Comparison of ENCODE assay signal across 1 cellular context in the genomic region with DNA sequence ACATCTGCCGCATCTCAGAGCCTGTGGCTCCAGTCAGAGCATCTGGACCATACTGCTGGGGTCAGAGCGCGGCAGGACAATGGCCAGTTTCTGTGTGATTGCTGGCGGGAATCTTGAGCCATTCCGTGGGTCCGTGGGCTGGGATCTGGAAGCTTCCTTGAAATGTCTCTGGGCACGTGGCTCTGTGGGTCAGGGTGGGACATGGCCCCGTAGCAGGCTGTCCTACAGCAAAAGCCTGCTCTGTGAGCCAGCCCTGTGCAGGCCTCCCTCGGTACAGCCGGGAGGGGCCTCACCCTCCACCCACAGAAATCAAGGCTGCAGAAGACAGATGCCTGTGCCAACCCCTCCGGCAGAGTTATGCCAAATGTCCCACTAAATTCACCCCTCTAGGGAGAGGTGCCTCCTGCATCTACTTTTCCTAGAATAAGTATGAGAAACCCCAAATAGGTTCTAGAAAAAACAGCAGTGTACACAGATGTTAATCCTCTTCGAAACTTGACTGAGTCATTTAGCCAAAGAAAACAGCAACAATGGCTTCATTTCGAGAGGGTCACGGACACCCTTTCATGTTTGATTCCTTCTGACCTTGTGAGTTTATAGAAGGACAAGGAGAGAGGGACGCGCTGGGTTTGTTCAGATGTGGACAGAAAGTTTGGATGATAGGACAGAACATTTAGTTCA.
TF ChIP-seq lines count a peak whose summit lies in the region.

No MANE protein-coding gene starts in this region.

TF ChIP-seq in HepG2, 621 proteins besides CTCF, POLR2A, EP300 and RAD21 (continued from another document and continues in another):
- TF ChIP-seq NCOA2 (CRISPR knock-in tag; IDR thresholded peaks at IDR 0.05): peak; percentile 90
- no peak for TF ChIP-seq FOXA1 (IDR thresholded peaks at IDR 0.05)
- peak; percentile 67 for TF ChIP-seq FOXA1 (CRISPR knock-in tag; IDR thresholded peaks at IDR 0.05)
- no peak for TF ChIP-seq ZNF431 (CRISPR knock-in tag; IDR thresholded peaks at IDR 0.05; ENCODE audit: borderline replicate concordance, low read depth)
- TF ChIP-seq HNRNPH1 (optimal IDR thresholded peaks at IDR 0.05; ENCODE audit: low read depth, low read length): no peak
- peak; percentile 43; the same call in 1 of the 2 replicates for TF ChIP-seq IRF2 (CRISPR knock-in tag; IDR thresholded peaks at IDR 0.05)
- TF ChIP-seq, protein P1, sequence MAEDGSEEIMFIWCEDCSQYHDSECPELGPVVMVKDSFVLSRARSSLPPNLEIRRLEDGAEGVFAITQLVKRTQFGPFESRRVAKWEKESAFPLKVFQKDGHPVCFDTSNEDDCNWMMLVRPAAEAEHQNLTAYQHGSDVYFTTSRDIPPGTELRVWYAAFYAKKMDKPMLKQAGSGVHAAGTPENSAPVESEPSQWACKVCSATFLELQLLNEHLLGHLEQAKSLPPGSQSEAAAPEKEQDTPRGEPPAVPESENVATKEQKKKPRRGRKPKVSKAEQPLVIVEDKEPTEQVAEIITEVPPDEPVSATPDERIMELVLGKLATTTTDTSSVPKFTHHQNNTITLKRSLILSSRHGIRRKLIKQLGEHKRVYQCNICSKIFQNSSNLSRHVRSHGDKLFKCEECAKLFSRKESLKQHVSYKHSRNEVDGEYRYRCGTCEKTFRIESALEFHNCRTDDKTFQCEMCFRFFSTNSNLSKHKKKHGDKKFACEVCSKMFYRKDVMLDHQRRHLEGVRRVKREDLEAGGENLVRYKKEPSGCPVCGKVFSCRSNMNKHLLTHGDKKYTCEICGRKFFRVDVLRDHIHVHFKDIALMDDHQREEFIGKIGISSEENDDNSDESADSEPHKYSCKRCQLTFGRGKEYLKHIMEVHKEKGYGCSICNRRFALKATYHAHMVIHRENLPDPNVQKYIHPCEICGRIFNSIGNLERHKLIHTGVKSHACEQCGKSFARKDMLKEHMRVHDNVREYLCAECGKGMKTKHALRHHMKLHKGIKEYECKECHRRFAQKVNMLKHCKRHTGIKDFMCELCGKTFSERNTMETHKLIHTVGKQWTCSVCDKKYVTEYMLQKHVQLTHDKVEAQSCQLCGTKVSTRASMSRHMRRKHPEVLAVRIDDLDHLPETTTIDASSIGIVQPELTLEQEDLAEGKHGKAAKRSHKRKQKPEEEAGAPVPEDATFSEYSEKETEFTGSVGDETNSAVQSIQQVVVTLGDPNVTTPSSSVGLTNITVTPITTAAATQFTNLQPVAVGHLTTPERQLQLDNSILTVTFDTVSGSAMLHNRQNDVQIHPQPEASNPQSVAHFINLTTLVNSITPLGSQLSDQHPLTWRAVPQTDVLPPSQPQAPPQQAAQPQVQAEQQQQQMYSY (CRISPR knock-in tag; IDR thresholded peaks at IDR 0.05): no peak
- no peak for TF ChIP-seq ZNF101 (CRISPR knock-in tag; IDR thresholded peaks at IDR 0.05; ENCODE audit: borderline replicate concordance, low read depth)
- TF ChIP-seq, protein P2, sequence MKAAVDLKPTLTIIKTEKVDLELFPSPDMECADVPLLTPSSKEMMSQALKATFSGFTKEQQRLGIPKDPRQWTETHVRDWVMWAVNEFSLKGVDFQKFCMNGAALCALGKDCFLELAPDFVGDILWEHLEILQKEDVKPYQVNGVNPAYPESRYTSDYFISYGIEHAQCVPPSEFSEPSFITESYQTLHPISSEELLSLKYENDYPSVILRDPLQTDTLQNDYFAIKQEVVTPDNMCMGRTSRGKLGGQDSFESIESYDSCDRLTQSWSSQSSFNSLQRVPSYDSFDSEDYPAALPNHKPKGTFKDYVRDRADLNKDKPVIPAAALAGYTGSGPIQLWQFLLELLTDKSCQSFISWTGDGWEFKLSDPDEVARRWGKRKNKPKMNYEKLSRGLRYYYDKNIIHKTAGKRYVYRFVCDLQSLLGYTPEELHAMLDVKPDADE (CRISPR knock-in tag; IDR thresholded peaks at IDR 0.05): no peak
- TF ChIP-seq, protein P3, sequence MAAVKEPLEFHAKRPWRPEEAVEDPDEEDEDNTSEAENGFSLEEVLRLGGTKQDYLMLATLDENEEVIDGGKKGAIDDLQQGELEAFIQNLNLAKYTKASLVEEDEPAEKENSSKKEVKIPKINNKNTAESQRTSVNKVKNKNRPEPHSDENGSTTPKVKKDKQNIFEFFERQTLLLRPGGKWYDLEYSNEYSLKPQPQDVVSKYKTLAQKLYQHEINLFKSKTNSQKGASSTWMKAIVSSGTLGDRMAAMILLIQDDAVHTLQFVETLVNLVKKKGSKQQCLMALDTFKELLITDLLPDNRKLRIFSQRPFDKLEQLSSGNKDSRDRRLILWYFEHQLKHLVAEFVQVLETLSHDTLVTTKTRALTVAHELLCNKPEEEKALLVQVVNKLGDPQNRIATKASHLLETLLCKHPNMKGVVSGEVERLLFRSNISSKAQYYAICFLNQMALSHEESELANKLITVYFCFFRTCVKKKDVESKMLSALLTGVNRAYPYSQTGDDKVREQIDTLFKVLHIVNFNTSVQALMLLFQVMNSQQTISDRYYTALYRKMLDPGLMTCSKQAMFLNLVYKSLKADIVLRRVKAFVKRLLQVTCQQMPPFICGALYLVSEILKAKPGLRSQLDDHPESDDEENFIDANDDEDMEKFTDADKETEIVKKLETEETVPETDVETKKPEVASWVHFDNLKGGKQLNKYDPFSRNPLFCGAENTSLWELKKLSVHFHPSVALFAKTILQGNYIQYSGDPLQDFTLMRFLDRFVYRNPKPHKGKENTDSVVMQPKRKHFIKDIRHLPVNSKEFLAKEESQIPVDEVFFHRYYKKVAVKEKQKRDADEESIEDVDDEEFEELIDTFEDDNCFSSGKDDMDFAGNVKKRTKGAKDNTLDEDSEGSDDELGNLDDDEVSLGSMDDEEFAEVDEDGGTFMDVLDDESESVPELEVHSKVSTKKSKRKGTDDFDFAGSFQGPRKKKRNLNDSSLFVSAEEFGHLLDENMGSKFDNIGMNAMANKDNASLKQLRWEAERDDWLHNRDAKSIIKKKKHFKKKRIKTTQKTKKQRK (IDR thresholded peaks at IDR 0.05; ENCODE audit: low read length): no peak
- TF ChIP-seq, protein P4, sequence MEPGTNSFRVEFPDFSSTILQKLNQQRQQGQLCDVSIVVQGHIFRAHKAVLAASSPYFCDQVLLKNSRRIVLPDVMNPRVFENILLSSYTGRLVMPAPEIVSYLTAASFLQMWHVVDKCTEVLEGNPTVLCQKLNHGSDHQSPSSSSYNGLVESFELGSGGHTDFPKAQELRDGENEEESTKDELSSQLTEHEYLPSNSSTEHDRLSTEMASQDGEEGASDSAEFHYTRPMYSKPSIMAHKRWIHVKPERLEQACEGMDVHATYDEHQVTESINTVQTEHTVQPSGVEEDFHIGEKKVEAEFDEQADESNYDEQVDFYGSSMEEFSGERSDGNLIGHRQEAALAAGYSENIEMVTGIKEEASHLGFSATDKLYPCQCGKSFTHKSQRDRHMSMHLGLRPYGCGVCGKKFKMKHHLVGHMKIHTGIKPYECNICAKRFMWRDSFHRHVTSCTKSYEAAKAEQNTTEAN (CRISPR knock-in tag; conservative IDR thresholded peaks at IDR 0.05): peak; percentile 49; the same call in 1 of the 2 replicates
- 0 out of 2 replicates have a peak, but pooled peaks have one; percentile 31 for TF ChIP-seq TGIF2 (CRISPR knock-in tag; IDR thresholded peaks at IDR 0.05)
- no peak for TF ChIP-seq RNF2 (conservative IDR thresholded peaks at IDR 0.05; ENCODE audit: low read depth)
- peak; percentile 45; the same call in 1 of the 2 replicates for TF ChIP-seq RXRA (CRISPR knock-in tag; IDR thresholded peaks at IDR 0.05)
- TF ChIP-seq, protein P5, sequence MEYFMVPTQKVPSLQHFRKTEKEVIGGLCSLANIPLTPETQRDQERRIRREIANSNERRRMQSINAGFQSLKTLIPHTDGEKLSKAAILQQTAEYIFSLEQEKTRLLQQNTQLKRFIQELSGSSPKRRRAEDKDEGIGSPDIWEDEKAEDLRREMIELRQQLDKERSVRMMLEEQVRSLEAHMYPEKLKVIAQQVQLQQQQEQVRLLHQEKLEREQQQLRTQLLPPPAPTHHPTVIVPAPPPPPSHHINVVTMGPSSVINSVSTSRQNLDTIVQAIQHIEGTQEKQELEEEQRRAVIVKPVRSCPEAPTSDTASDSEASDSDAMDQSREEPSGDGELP (IDR thresholded peaks at IDR 0.05; ENCODE audit: borderline replicate concordance, low read depth): peak; percentile 57; the same call in 1 of the 2 replicates
- TF ChIP-seq DPF2 (CRISPR knock-in tag; IDR thresholded peaks at IDR 0.05; ENCODE audit: borderline replicate concordance, low read depth): 0 out of 2 replicates have a peak, but pooled peaks have one; percentile 20
- peak; percentile 59; the same call in 1 of the 2 replicates for TF ChIP-seq ISL2 (CRISPR knock-in tag; IDR thresholded peaks at IDR 0.05)
- peak; percentile 98 for TF ChIP-seq PITX1 (CRISPR knock-in tag; IDR thresholded peaks at IDR 0.05)
- TF ChIP-seq ISX (CRISPR knock-in tag; conservative IDR thresholded peaks at IDR 0.05): no peak
- no peak; the same call in 2 of the 3 replicates for TF ChIP-seq MXI1 (IDR thresholded peaks at IDR 0.05; ENCODE audit: borderline replicate concordance, low read depth, low read length)
- TF ChIP-seq, protein P6, sequence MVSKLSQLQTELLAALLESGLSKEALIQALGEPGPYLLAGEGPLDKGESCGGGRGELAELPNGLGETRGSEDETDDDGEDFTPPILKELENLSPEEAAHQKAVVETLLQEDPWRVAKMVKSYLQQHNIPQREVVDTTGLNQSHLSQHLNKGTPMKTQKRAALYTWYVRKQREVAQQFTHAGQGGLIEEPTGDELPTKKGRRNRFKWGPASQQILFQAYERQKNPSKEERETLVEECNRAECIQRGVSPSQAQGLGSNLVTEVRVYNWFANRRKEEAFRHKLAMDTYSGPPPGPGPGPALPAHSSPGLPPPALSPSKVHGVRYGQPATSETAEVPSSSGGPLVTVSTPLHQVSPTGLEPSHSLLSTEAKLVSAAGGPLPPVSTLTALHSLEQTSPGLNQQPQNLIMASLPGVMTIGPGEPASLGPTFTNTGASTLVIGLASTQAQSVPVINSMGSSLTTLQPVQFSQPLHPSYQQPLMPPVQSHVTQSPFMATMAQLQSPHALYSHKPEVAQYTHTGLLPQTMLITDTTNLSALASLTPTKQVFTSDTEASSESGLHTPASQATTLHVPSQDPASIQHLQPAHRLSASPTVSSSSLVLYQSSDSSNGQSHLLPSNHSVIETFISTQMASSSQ (IDR thresholded peaks at IDR 0.05; ENCODE audit: low read depth): no peak
- TF ChIP-seq, protein P6 (CRISPR knock-in tag; IDR thresholded peaks at IDR 0.05; ENCODE audit: borderline replicate concordance): 0 out of 2 replicates have a peak, but pooled peaks have one; percentile 19
- peak; percentile 38; the same call in 1 of the 2 replicates for TF ChIP-seq JUN (CRISPR knock-in tag; IDR thresholded peaks at IDR 0.05)
- peak; percentile 41; the same call in 1 of the 2 replicates for TF ChIP-seq ZFP36L1 (CRISPR knock-in tag; IDR thresholded peaks at IDR 0.05)
- TF ChIP-seq, protein P7, sequence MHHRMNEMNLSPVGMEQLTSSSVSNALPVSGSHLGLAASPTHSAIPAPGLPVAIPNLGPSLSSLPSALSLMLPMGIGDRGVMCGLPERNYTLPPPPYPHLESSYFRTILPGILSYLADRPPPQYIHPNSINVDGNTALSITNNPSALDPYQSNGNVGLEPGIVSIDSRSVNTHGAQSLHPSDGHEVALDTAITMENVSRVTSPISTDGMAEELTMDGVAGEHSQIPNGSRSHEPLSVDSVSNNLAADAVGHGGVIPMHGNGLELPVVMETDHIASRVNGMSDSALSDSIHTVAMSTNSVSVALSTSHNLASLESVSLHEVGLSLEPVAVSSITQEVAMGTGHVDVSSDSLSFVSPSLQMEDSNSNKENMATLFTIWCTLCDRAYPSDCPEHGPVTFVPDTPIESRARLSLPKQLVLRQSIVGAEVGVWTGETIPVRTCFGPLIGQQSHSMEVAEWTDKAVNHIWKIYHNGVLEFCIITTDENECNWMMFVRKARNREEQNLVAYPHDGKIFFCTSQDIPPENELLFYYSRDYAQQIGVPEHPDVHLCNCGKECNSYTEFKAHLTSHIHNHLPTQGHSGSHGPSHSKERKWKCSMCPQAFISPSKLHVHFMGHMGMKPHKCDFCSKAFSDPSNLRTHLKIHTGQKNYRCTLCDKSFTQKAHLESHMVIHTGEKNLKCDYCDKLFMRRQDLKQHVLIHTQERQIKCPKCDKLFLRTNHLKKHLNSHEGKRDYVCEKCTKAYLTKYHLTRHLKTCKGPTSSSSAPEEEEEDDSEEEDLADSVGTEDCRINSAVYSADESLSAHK (CRISPR knock-in tag; IDR thresholded peaks at IDR 0.05; ENCODE audit: borderline replicate concordance): no peak
- TF ChIP-seq BCL6 (CRISPR knock-in tag; IDR thresholded peaks at IDR 0.05): peak; percentile 98
- peak; percentile 82 for TF ChIP-seq SAP130 (CRISPR knock-in tag; IDR thresholded peaks at IDR 0.05; ENCODE audit: low read depth)
- TF ChIP-seq KDM2A (CRISPR knock-in tag; IDR thresholded peaks at IDR 0.05; ENCODE audit: borderline replicate concordance, low read depth): no peak
- TF ChIP-seq RARA (CRISPR knock-in tag; IDR thresholded peaks at IDR 0.05): peak; percentile 93
- TF ChIP-seq, protein P8, sequence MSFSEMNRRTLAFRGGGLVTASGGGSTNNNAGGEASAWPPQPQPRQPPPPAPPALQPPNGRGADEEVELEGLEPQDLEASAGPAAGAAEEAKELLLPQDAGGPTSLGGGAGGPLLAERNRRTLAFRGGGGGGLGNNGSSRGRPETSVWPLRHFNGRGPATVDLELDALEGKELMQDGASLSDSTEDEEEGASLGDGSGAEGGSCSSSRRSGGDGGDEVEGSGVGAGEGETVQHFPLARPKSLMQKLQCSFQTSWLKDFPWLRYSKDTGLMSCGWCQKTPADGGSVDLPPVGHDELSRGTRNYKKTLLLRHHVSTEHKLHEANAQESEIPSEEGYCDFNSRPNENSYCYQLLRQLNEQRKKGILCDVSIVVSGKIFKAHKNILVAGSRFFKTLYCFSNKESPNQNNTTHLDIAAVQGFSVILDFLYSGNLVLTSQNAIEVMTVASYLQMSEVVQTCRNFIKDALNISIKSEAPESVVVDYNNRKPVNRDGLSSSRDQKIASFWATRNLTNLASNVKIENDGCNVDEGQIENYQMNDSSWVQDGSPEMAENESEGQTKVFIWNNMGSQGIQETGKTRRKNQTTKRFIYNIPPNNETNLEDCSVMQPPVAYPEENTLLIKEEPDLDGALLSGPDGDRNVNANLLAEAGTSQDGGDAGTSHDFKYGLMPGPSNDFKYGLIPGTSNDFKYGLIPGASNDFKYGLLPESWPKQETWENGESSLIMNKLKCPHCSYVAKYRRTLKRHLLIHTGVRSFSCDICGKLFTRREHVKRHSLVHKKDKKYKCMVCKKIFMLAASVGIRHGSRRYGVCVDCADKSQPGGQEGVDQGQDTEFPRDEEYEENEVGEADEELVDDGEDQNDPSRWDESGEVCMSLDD (CRISPR knock-in tag; IDR thresholded peaks at IDR 0.05; ENCODE audit: borderline replicate concordance): peak; percentile 16; the same call in 1 of the 2 replicates
- peak; percentile 79 for TF ChIP-seq PHF21A (CRISPR knock-in tag; IDR thresholded peaks at IDR 0.05)
- peak; percentile 93 for TF ChIP-seq TCF7 (IDR thresholded peaks at IDR 0.05; ENCODE audit: low read depth)
